In genomic region chr1:119139393-119139792, GRCh38 we compare ENCODE assay signal across 8 cellular contexts. TPM values are rescaled to one million over a fixed set of nuclear protein-coding genes. Genes with fewer than 3 reads are reported as not detected.
A peak's percentile ranks its signal among the peaks of the same experiment; 100 is the strongest.
DNase-seq lines count a peak whose midpoint lies in the region; ATAC-seq and TF ChIP-seq lines count a peak whose summit lies in the region.

No MANE protein-coding gene starts in this region.

- no peaks in the 10 kb centered on the region for H3K36me3 ChIP-seq in fibroblast of lung (ENCODE audit: control insufficient read depth, insufficient read depth, low read length)

- ATAC-seq in GM19023 (IDR thresholded peaks at IDR 0.05; ENCODE audit: unreplicated experiment), result no peak

- H3K27me3 Mint-ChIP-seq in H9 (ENCODE audit: low read depth), result no peaks in the 10 kb centered on the region

- no peak overlapping the region for H3K14ac ChIP-seq in H9 (ENCODE audit: insufficient read depth, low read length)

- H3K36me3 Mint-ChIP-seq in H9 (ENCODE audit: insufficient read depth in 1 of 3, low read depth in 3 of 3), result no peaks in the 10 kb centered on the region; a peak in 1 of 7 replicates

- no peak overlapping the region for H2BK12ac ChIP-seq in H9 (ENCODE audit: insufficient read length, low read depth, low read length)

- H3K9me3 ChIP-seq in H9 (ENCODE audit: control insufficient read depth, low read depth, low read length) (no peaks in the 10 kb centered on the region), fibroblast of lung (ENCODE audit: control insufficient read depth, insufficient read depth, low read depth, low read length) (no peaks in the 10 kb centered on the region)

- no peak overlapping the region for H4K8ac ChIP-seq in H9 (replicated peaks; ENCODE audit: insufficient read length, low read depth, low read length)

- no peak overlapping the region for H3K27ac ChIP-seq in H9 (ENCODE audit: insufficient read length, low read depth, low read length)
- peak overlapping the region; percentile 94 for H3K27ac ChIP-seq in RWPE1
- H3K27ac ChIP-seq in fibroblast of lung (ENCODE audit: insufficient read depth, low read length), result peak overlapping the region; percentile 99

- H3K18ac ChIP-seq in H9 (ENCODE audit: insufficient read length, low read depth, low read length), result no peak overlapping the region

- POLR2A ChIA-PET in RWPE1 (lab: Yijun Ruan, JAX; ENCODE audit: low non-redundant PET), result no interaction called here

- TF ChIP-seq CTCF in H9 (conservative IDR thresholded peaks at IDR 0.05) (no peak), RWPE1 (conservative IDR thresholded peaks at IDR 0.05; ENCODE audit: low read depth) (no peak), fibroblast of lung (conservative IDR thresholded peaks at IDR 0.05 in 1 of 2, IDR thresholded peaks at IDR 0.05 in 1 of 2; ENCODE audit: low read depth in 1 of 2, low read length in 2 of 2) (no peak)

- H2BK20ac ChIP-seq in H9 (ENCODE audit: low read depth, low read length, poor library complexity, severe bottlenecking), result no peak overlapping the region

- H3K4me2 ChIP-seq in H9 (ENCODE audit: insufficient read depth, insufficient read length, low read length), result peak overlapping the region; percentile 88
- peak overlapping the region; percentile 93 for H3K4me2 ChIP-seq in fibroblast of lung (ENCODE audit: extremely low read depth, insufficient read depth, low read length)

- no peak overlapping the region for H3K9ac ChIP-seq in H9 (ENCODE audit: extremely low read depth, insufficient read length, low read length)
- peak overlapping the region; percentile 93 for H3K9ac ChIP-seq in fibroblast of lung (ENCODE audit: insufficient read depth, low read length)

- H3K4me3 Mint-ChIP-seq in H9, result no peak overlapping the region

- H3K79me2 ChIP-seq in H9 (ENCODE audit: insufficient read depth, low read length), result no peaks in the 10 kb centered on the region
- peaks cover 5% of the 10 kb centered on the region for H3K79me2 ChIP-seq in fibroblast of lung (ENCODE audit: control insufficient read depth, insufficient read depth, low read length)

- H2AFZ ChIP-seq in H9 (ENCODE audit: low read length) (no peak overlapping the region), fibroblast of lung (ENCODE audit: low read length) (peak overlapping the region; percentile 91)

- peaks cover 7 to 9% of the 10 kb centered on the region in 2 experiments for H3K4me1 Mint-ChIP-seq in H9

- no peak overlapping the region for H2BK120ac ChIP-seq in H9 (ENCODE audit: low read depth, low read length, poor library complexity, severe bottlenecking)

- peaks cover 4% of the 10 kb centered on the region for H3K23me2 ChIP-seq in H9 (ENCODE audit: insufficient read length, low read depth, low read length, poor library complexity, severe bottlenecking)

- H3K4me1 ChIP-seq in H9 (ENCODE audit: insufficient read depth, low read length), result peaks cover 3% of the 10 kb centered on the region; the same call in 1 of the 2 replicates
- peaks cover 9% of the 10 kb centered on the region for H3K4me1 ChIP-seq in fibroblast of lung (ENCODE audit: control insufficient read depth, extremely low read depth, insufficient read depth, low read length)

- H2AK5ac ChIP-seq in H9 (ENCODE audit: insufficient read length, low read length), result no peak overlapping the region

- H3K4me3 ChIP-seq in fibroblast of lung (replicated peaks in 1 of 4; ENCODE audit: control extremely low read depth in 1 of 4, insufficient read depth in 1 of 4, low read depth in 3 of 4, low read length in 4 of 4), result peak overlapping the region; percentile 54 to 77 (median 70)

- no peak overlapping the region for H4K5ac ChIP-seq in H9 (ENCODE audit: insufficient read length, low read depth, low read length)

- no peak overlapping the region for H4K91ac ChIP-seq in H9 (ENCODE audit: insufficient read length, low read depth, low read length)

- no peak overlapping the region for H2BK15ac ChIP-seq in H9 (ENCODE audit: low read depth, low read length)

- H3K27me3 ChIP-seq in H9 (ENCODE audit: insufficient read depth, low read length) (no peaks in the 10 kb centered on the region), fibroblast of lung (ENCODE audit: control insufficient read depth, insufficient read depth, low read length) (no peaks in the 10 kb centered on the region)

- no CpG with 5 or more reads among the region's 5 CpGs for WGBS in H9 (ENCODE audit: extremely low coverage, insufficient read length, low lambda C conversion rate)

- H4K20me1 ChIP-seq in H9 (ENCODE audit: control insufficient read depth, insufficient read depth, insufficient read length) (no peaks in the 10 kb centered on the region), fibroblast of lung (ENCODE audit: control insufficient read depth, extremely low read depth, insufficient read depth, low read length) (no peaks in the 10 kb centered on the region)

- H3K27ac Mint-ChIP-seq in H9, result no peak overlapping the region

- H3K9me3 Mint-ChIP-seq in H9, result no peaks in the 10 kb centered on the region

- H3T11ph ChIP-seq in H9 (ENCODE audit: low read length), result no peak overlapping the region

- H3K56ac ChIP-seq in H9 (ENCODE audit: insufficient read length, low read depth, low read length), result no peak overlapping the region

- H3K23ac ChIP-seq in H9 (ENCODE audit: insufficient read length, low read depth, low read length), result no peak overlapping the region

- no peak overlapping the region for H2BK5ac ChIP-seq in H9 (ENCODE audit: insufficient read length, low read length)

- no peaks in the 10 kb centered on the region for H3K79me1 ChIP-seq in H9 (ENCODE audit: insufficient read depth, low read depth, low read length, poor library complexity, severe bottlenecking)

- CTCF ChIA-PET in RWPE1 (lab: Yijun Ruan, JAX), result no interaction called here

- DNase-seq in NCI-H1105 treated with DMSO at 0.1 percent for 48 hours (lab: John Stamatoyannopoulos, UW) (peak; percentile 41), NCI-H1105 (lab: John Stamatoyannopoulos, UW) (no peak), H9 (no peak), RWPE1 (ENCODE audit: low spot score) (no peak), fibroblast of lung (ENCODE audit: low read depth in 2 of 2) (no peak), HuH-7 (ENCODE audit: low spot score) (no peak)
- DNase-seq in stimulated activated CD4-positive, alpha-beta T cell treated with anti-CD3 and anti-CD28 coated beads, TNF-alpha, amount 100 ng/mL, for 24 hours (ENCODE audit: low read depth in 3 of 3), result peak in 2 of 3 experiments; percentile 2 to 3

- no peak overlapping the region for H3K4ac ChIP-seq in H9 (ENCODE audit: low read depth, low read length)

RNA-seq across cellular contexts. Expression of gene WARS2, which starts 1.1 kb away (rescaled TPM):
- 8.2 and 9.7 TPM in 2 replicates for total RNA-seq in H9 (2021)
- 20.3 and 22.1 TPM in 2 replicates for total RNA-seq in fibroblast of lung
- 12.6 and 13.3 TPM in 2 replicates for polyA plus RNA-seq in fibroblast of lung
- polyA plus RNA-seq in fibroblast of lung (2012), result 9.5 and 10.9 TPM in 2 replicates
- polyA minus RNA-seq in fibroblast of lung (ENCODE audit: low replicate concordance), result 11.4 and 24.9 TPM in 2 replicates

Comparison
In these comparisons a context has a peak if more than half of its experiments do, and no peak if none do; other contexts are left out.
1. DNase-seq: peak in NCI-H1105 treated with DMSO at 0.1 percent for 48 hours (single experiment) and stimulated activated CD4-positive, alpha-beta T cell treated with anti-CD3 and anti-CD28 coated beads, TNF-alpha, amount 100 ng/mL, for 24 hours (2 of 3); none in NCI-H1105 (single experiment), H9 (single experiment), RWPE1 (single experiment), fibroblast of lung (0 of 2) and HuH-7 (single experiment).